27 cellular contexts compared by ENCODE assay signal in the genomic region with DNA sequence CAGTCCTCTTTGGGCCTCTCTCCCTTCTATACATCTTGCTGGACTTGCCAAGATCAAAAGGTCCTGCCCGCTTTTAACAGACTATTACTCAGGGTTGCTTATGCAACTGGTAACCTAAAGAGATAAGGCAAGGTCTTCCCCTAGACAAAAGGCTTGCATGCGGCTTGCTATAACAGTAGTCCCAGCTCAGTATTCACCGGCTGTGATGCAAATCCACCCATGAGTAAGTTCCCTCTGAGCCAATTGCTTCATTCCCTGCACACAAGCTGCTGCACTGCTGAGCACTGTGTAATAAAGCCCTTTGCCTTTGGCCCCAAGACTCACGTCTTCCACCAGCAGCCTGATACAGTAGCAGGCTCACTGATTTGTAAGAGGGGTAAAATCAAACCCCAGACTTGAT.
DNase-seq lines count a peak whose midpoint lies in the region; ATAC-seq and TF ChIP-seq lines count a peak whose summit lies in the region.
"Had no signal": no experiment of that assay in that cellular context is flagged by ENCODE, and none has a peak within 500 bp of the region (broad histone marks: within the 10 kb centered on the region; RNA-seq: fewer than 3 reads in every experiment).

No MANE protein-coding gene starts in this region.

- H3K79me2 ChIP-seq in GM23338 (replicated peaks; ENCODE audit: insufficient read depth) (no peaks in the 10 kb centered on the region), trophoblast cell (ENCODE audit: control insufficient read depth, insufficient read depth, low read length, poor library complexity) (no peaks in the 10 kb centered on the region)

- no peak overlapping the region for H3K4me2 ChIP-seq in GM23338
- H3K4me2 ChIP-seq in trophoblast cell (ENCODE audit: low read length), result no peak overlapping the region

- no peak overlapping the region for H2BK5ac ChIP-seq in trophoblast cell (ENCODE audit: low read depth, low read length, poor library complexity)

- DNase-seq in GM23338 (ENCODE audit: low spot score) (peak; percentile 12), RPMI7951 (ENCODE audit: low read depth) (peak; percentile 3), fibroblast of mammary gland (ENCODE audit: low read depth) (peak; percentile 50), trophoblast cell (peak; percentile 38 to 52), occipital lobe (lab: John Stamatoyannopoulos, UW) (no peak)
- no peak for DNase-seq in activated CD4-positive, alpha-beta T cell treated with anti-CD3 and anti-CD28 coated beads, Interleukin-2, amount 10 ng/mL, durations not matched to agents 7 days and 5 days
- DNase-seq in activated T-cell treated with anti-CD3 and anti-CD28 coated beads, Interleukin-2, amount 50 U/mL, for 1 hour, result no peak
- DNase-seq: activated CD8-positive, alpha-beta T cell treated with anti-CD3 and anti-CD28 coated beads, Interleukin-2, amount 10 ng/mL, durations not matched to agents 7 days and 5 days; activated naive CD4-positive, alpha-beta T cell treated with anti-CD3 and anti-CD28 coated beads, Interleukin-2, amount 50 U/mL, for 16 hours; amniotic stem cell; brain microvascular endothelial cell; DMS153; immature natural killer cell; left lung; NCI-H1105; NCI-H187; NCI-H2171 treated with DMSO at 0.1 percent for 48 hours; NCI-H510A treated with DMSO at 0.1 percent for 48 hours; SHP77 treated with DMSO at 0.1 percent for 48 hours; sigmoid colon; stimulated activated CD4-positive, alpha-beta T cell treated with anti-CD3 and anti-CD28 coated beads, Interleukin-4, amount 100 ng/mL, for 1 hour; stomach had no signal

- TF ChIP-seq CTCF in GM23338 (conservative IDR thresholded peaks at IDR 0.05; ENCODE audit: low read depth in 2 of 2), result no peak
- no peak for TF ChIP-seq CTCF in fibroblast of mammary gland (conservative IDR thresholded peaks at IDR 0.05; ENCODE audit: control insufficient read depth, insufficient read depth, low read depth, low read length)

- H4K12ac ChIP-seq in trophoblast cell (ENCODE audit: low read depth, low read length), result no peak overlapping the region

- POLR2A ChIA-PET in activated CD4-positive, alpha-beta T cell treated with anti-CD3 and anti-CD28 coated beads, Interleukin-2, amount 10 ng/mL, durations not matched to agents 7 days and 5 days (lab: Charles Lee), result no interaction called here

- ATAC-seq in GM23338, result peak; percentile 82
- ATAC-seq: activated CD8-positive, alpha-beta T cell treated with anti-CD3 and anti-CD28 coated beads, Interleukin-2, amount 10 ng/mL, durations not matched to agents 7 days and 5 days; gastroesophageal sphincter; left lung had no signal

- no peak overlapping the region for H3K14ac ChIP-seq in trophoblast cell (ENCODE audit: low read length)

- no CpG with 5 or more reads among the region's 4 CpGs for WGBS in trophoblast cell (ENCODE audit: extremely low coverage, insufficient coverage, insufficient read length)

- H3K9me3 Mint-ChIP-seq in GM23338, result no peaks in the 10 kb centered on the region
- H3K9me3 Mint-ChIP-seq in activated CD4-positive, alpha-beta T cell treated with anti-CD3 and anti-CD28 coated beads, Interleukin-2, amount 10 ng/mL, durations not matched to agents 7 days and 5 days, result no peaks in the 10 kb centered on the region
- H3K9me3 Mint-ChIP-seq: activated T-helper 2 cell treated with anti-CD3 and anti-CD28 coated beads, Interferon-gamma antibody, Interleukin-2, Interleukin-4, amounts not matched to agents 10 μg/mL and 5 μg/mL and 100 μg/mL, durations not matched to agents 14 hours and 24 hours and 36 hours had no signal

- H3K27me3 Mint-ChIP-seq in GM23338 (ENCODE audit: insufficient read depth, low read depth, poor library complexity), result no peaks in the 10 kb centered on the region
- no peaks in the 10 kb centered on the region for H3K27me3 Mint-ChIP-seq in activated CD4-positive, alpha-beta T cell treated with anti-CD3 and anti-CD28 coated beads, Interleukin-2, amount 10 ng/mL, durations not matched to agents 7 days and 5 days
- H3K27me3 Mint-ChIP-seq: progenitor cell of endocrine pancreas had no signal

- no peak overlapping the region for H3K18ac ChIP-seq in trophoblast cell (ENCODE audit: low read length)

- no peaks in the 10 kb centered on the region for H4K20me1 ChIP-seq in GM23338 (replicated peaks; ENCODE audit: insufficient read depth)

- H4K8ac ChIP-seq in trophoblast cell (ENCODE audit: low read depth, low read length), result no peak overlapping the region

- no peak overlapping the region for H4K91ac ChIP-seq in trophoblast cell (ENCODE audit: low read depth, low read length)

- H3K27me3 ChIP-seq in GM23338 (ENCODE audit: insufficient read depth) (no peaks in the 10 kb centered on the region), trophoblast cell (ENCODE audit: insufficient read depth, low read length) (no peaks in the 10 kb centered on the region)
- H3K27me3 ChIP-seq: brain microvascular endothelial cell, esophagus muscularis mucosa, gastroesophageal sphincter, left lung, sigmoid colon, stomach, vagina had no signal

- H2AK5ac ChIP-seq in trophoblast cell (ENCODE audit: low read length), result no peak overlapping the region

- no peak overlapping the region for H3K27ac Mint-ChIP-seq in GM23338
- no peak overlapping the region for H3K27ac Mint-ChIP-seq in activated CD4-positive, alpha-beta T cell treated with anti-CD3 and anti-CD28 coated beads, Interleukin-2, amount 10 ng/mL, durations not matched to agents 7 days and 5 days
- H3K27ac Mint-ChIP-seq: activated CD8-positive, alpha-beta T cell treated with anti-CD3 and anti-CD28 coated beads, Interleukin-2, amount 10 ng/mL, durations not matched to agents 7 days and 5 days; activated T-helper 2 cell treated with anti-CD3 and anti-CD28 coated beads, Interferon-gamma antibody, Interleukin-2, Interleukin-4, amounts not matched to agents 10 μg/mL and 5 μg/mL and 100 μg/mL, durations not matched to agents 14 hours and 24 hours and 36 hours; immature natural killer cell; progenitor cell of endocrine pancreas had no signal

- H3K23ac ChIP-seq in trophoblast cell (ENCODE audit: low read length), result no peak overlapping the region

- H3K4me3 ChIP-seq in GM23338 (no peak overlapping the region), fibroblast of mammary gland (ENCODE audit: control insufficient read depth, low read depth, low read length) (no peak overlapping the region), trophoblast cell (ENCODE audit: low read depth, low read length) (no peak overlapping the region)
- H3K4me3 ChIP-seq: esophagus muscularis mucosa, gastroesophageal sphincter, left lung, sigmoid colon, stomach, vagina had no signal

- H3K36me3 ChIP-seq in GM23338 (ENCODE audit: insufficient read depth) (no peaks in the 10 kb centered on the region), trophoblast cell (ENCODE audit: control insufficient read depth in 1 of 2, insufficient read depth in 2 of 2, low read length in 2 of 2) (no peaks in the 10 kb centered on the region)
- H3K36me3 ChIP-seq: brain microvascular endothelial cell, esophagus muscularis mucosa, gastroesophageal sphincter, left lung, sigmoid colon, stomach, vagina had no signal

- peaks cover 8% of the 10 kb centered on the region; the same call in 2 of the 3 replicates for H3K4me1 Mint-ChIP-seq in GM23338
- H3K4me1 Mint-ChIP-seq in activated CD4-positive, alpha-beta T cell treated with anti-CD3 and anti-CD28 coated beads, Interleukin-2, amount 10 ng/mL, durations not matched to agents 7 days and 5 days, result no peaks in the 10 kb centered on the region
- H3K4me1 Mint-ChIP-seq: immature natural killer cell had no signal

- no peak overlapping the region for H3K4ac ChIP-seq in trophoblast cell (ENCODE audit: low read depth, low read length)

- no peaks in the 10 kb centered on the region for H3K79me1 ChIP-seq in trophoblast cell (ENCODE audit: low read length)

- H3K36me3 Mint-ChIP-seq in GM23338 (ENCODE audit: low read depth), result no peaks in the 10 kb centered on the region
- no peaks in the 10 kb centered on the region for H3K36me3 Mint-ChIP-seq in activated CD4-positive, alpha-beta T cell treated with anti-CD3 and anti-CD28 coated beads, Interleukin-2, amount 10 ng/mL, durations not matched to agents 7 days and 5 days (ENCODE audit: low read depth)

- no peaks in the 10 kb centered on the region for H3K9me3 ChIP-seq in trophoblast cell (ENCODE audit: insufficient read depth, low read depth, low read length)
- H3K9me3 ChIP-seq: esophagus muscularis mucosa, gastroesophageal sphincter, left lung, sigmoid colon, stomach, vagina had no signal

- no peak overlapping the region for H2BK120ac ChIP-seq in trophoblast cell (ENCODE audit: insufficient read depth, low read length, poor library complexity)

- CTCF ChIA-PET in activated CD4-positive, alpha-beta T cell treated with anti-CD3 and anti-CD28 coated beads, Interleukin-2, amount 10 ng/mL, durations not matched to agents 7 days and 5 days (lab: Charles Lee), result no interaction called here

- no peak overlapping the region for H3K9ac ChIP-seq in trophoblast cell (ENCODE audit: low read length)

- no peaks in the 10 kb centered on the region for H3F3A ChIP-seq in GM23338 (replicated peaks; ENCODE audit: low read depth)

- no peak overlapping the region for H3K27ac ChIP-seq in GM23338 (ENCODE audit: low read depth)
- no peak overlapping the region for H3K27ac ChIP-seq in trophoblast cell (ENCODE audit: low read depth, low read length)
- H3K27ac ChIP-seq: brain microvascular endothelial cell, esophagus muscularis mucosa, gastroesophageal sphincter, left lung, sigmoid colon, stomach, vagina had no signal

- H3K9me2 ChIP-seq in GM23338 (ENCODE audit: insufficient read depth), result no peaks in the 10 kb centered on the region

- H2BK12ac ChIP-seq in trophoblast cell (ENCODE audit: low read length), result no peak overlapping the region

- H3K4me3 Mint-ChIP-seq in GM23338, result no peak overlapping the region
- no peak overlapping the region for H3K4me3 Mint-ChIP-seq in activated CD4-positive, alpha-beta T cell treated with anti-CD3 and anti-CD28 coated beads, Interleukin-2, amount 10 ng/mL, durations not matched to agents 7 days and 5 days
- H3K4me3 Mint-ChIP-seq: activated CD8-positive, alpha-beta T cell treated with anti-CD3 and anti-CD28 coated beads, Interleukin-2, amount 10 ng/mL, durations not matched to agents 7 days and 5 days; immature natural killer cell had no signal

- H2AFZ ChIP-seq in GM23338 (peak overlapping the region; percentile 41; the same call in 1 of the 2 replicates), trophoblast cell (ENCODE audit: insufficient read depth, low read length, poor library complexity) (no peak overlapping the region)

- no peaks in the 10 kb centered on the region for H3K4me1 ChIP-seq in GM23338 (ENCODE audit: insufficient read depth)
- H3K4me1 ChIP-seq in trophoblast cell (ENCODE audit: control insufficient read depth in 1 of 2, insufficient read depth in 2 of 2, low read length in 2 of 2), result no peaks in the 10 kb centered on the region
- H3K4me1 ChIP-seq: esophagus muscularis mucosa, gastroesophageal sphincter, left lung, sigmoid colon, stomach, vagina had no signal

Comparison
In these comparisons a context has a peak if more than half of its experiments do, and no peak if none do; other contexts are left out.
1. DNase-seq: peak in GM23338 (single experiment), RPMI7951 (single experiment), fibroblast of mammary gland (single experiment) and trophoblast cell (2 of 2); none in occipital lobe (single experiment), activated CD4-positive, alpha-beta T cell treated with anti-CD3 and anti-CD28 coated beads, Interleukin-2, amount 10 ng/mL, durations not matched to agents 7 days and 5 days (single experiment) and activated T-cell treated with anti-CD3 and anti-CD28 coated beads, Interleukin-2, amount 50 U/mL, for 1 hour (single experiment).